8 cellular contexts compared by ENCODE assay signal in the genomic region with DNA sequence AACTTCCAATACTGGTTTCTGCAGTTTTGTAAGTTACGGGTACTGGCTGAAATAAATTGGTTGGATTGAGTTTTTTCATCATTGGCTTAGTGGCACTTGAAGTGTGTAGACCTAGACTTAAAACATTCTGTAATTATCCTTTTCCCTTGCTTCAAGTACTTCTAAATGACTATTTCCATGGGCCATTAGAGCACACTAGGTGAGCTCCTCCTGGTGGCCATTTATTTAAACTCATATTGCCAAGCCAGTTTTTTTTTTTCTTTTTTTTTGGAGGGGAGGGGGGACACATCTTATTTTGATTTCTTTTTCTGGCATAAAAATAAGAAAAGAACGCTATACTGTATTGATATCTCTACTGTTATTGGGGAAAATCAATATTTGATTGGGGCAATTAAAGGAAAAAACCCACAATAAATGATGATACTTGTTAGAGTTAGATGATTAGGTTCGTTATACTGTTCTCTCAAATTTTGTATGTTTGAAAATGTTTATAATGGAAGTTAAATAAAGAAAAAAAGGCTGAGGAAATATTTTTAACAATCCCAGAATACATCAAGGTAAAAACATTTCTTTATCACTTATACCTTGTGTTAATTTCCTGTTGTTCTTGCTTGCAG.
A peak's percentile ranks its signal among the peaks of the same experiment; 100 is the strongest.
DNase-seq lines count a peak whose midpoint lies in the region; ATAC-seq and TF ChIP-seq lines count a peak whose summit lies in the region.

No MANE protein-coding gene starts in this region.

- no peak overlapping the region for H4K5ac ChIP-seq in mesendoderm (ENCODE audit: low read length)

- DNase-seq in DMS153 (lab: John Stamatoyannopoulos, UW): peak; percentile 9
- peak; percentile 79 for DNase-seq in NCI-H82 (lab: John Stamatoyannopoulos, UW)
- DNase-seq in cerebellum (ENCODE audit: low spot score): peak; percentile 8
- DNase-seq in mesendoderm: peak; percentile 65
- no peak for DNase-seq in nucleus accumbens (lab: John Stamatoyannopoulos, UW)
- DNase-seq in activated CD4-positive, CD25-positive, alpha-beta regulatory T cell (lab: John Stamatoyannopoulos, UW): no peak

- H2BK15ac ChIP-seq in mesendoderm (replicated peaks; ENCODE audit: low read depth): no peak overlapping the region

- CTCF ChIA-PET in HEK293 (lab: Yijun Ruan, JAX): interaction anchor here (0.6 to 3.9 kb wide), 22 partner anchors 10 to 1189 kb away, joined by 3 to 11 read pairs (median 4); a partner anchor contains a TSS

- H3K27ac ChIP-seq in HEK293 (ENCODE audit: extremely low read depth, low read depth, low read length) (no peak overlapping the region), mesendoderm (ENCODE audit: low read depth, low read length) (no peak overlapping the region)

- H3K9ac ChIP-seq in mesendoderm (ENCODE audit: low read length): no peak overlapping the region

- ATAC-seq in GM21381 (IDR thresholded peaks at IDR 0.05; ENCODE audit: unreplicated experiment): no peak

- no peaks in the 10 kb centered on the region for H3K79me1 ChIP-seq in mesendoderm (ENCODE audit: low read length)

- H3K4me1 ChIP-seq in HEK293 (ENCODE audit: control insufficient read depth, insufficient read depth, low read length) (no peaks in the 10 kb centered on the region), mesendoderm (ENCODE audit: control insufficient read depth, low read depth, low read length) (no peaks in the 10 kb centered on the region)

- H3K9me3 ChIP-seq in HEK293 (ENCODE audit: control insufficient read depth, insufficient read depth, low read depth, low read length): no peaks in the 10 kb centered on the region

- H3K56ac ChIP-seq in mesendoderm (ENCODE audit: low read length): no peak overlapping the region

- H2BK120ac ChIP-seq in mesendoderm (ENCODE audit: low read depth, low read length): no peak overlapping the region

- no peak overlapping the region for H3K4ac ChIP-seq in mesendoderm (ENCODE audit: low read depth, low read length)

- whole genome bisulfite sequencing in mesendoderm (ENCODE audit: extremely low coverage, insufficient coverage, low lambda C conversion rate): 100% methylated on average over 1 of the region's 3 CpGs

- POLR2A ChIA-PET in HEK293 (lab: Yijun Ruan, JAX): no interaction called here

- TF ChIP-seq CTCF in HEK293 (tag by site-specific recombination; IDR thresholded peaks at IDR 0.05): peak; percentile 36; the same call in 1 of the 2 replicates

- H3K4me2 ChIP-seq in mesendoderm (ENCODE audit: low read length): no peak overlapping the region

- no peak overlapping the region for H3K18ac ChIP-seq in mesendoderm (ENCODE audit: low read length)

- no peaks in the 10 kb centered on the region for H3K79me2 ChIP-seq in mesendoderm (ENCODE audit: control insufficient read depth, insufficient read depth, low read length)

- H2AK5ac ChIP-seq in mesendoderm (ENCODE audit: low read length): no peak overlapping the region

- no peak overlapping the region for H2BK5ac ChIP-seq in mesendoderm (ENCODE audit: low read length)

- H3K4me3 ChIP-seq in HEK293 (ENCODE audit: low read depth, low read length) (no peak overlapping the region), mesendoderm (ENCODE audit: low read length) (no peak overlapping the region)

- H3K36me3 ChIP-seq in HEK293 (ENCODE audit: control insufficient read depth in 2 of 2, insufficient read depth in 1 of 2, low read length in 2 of 2): peaks cover 0 to 3% of the 10 kb centered on the region in 2 experiments; a peak in 2 of 3 replicates
- H3K36me3 ChIP-seq in mesendoderm (ENCODE audit: control insufficient read depth, insufficient read depth, low read length): no peaks in the 10 kb centered on the region

- H3K27me3 ChIP-seq in mesendoderm (ENCODE audit: insufficient read depth, low read length, poor library complexity): no peaks in the 10 kb centered on the region

- H4K8ac ChIP-seq in mesendoderm (ENCODE audit: low read depth, low read length): no peak overlapping the region

- H3K23ac ChIP-seq in mesendoderm (ENCODE audit: low read length): no peak overlapping the region

TF ChIP-seq in HEK293, 187 proteins besides CTCF, POLR2A, EP300 and RAD21 (continues in another document):
- TF ChIP-seq, protein P1, sequence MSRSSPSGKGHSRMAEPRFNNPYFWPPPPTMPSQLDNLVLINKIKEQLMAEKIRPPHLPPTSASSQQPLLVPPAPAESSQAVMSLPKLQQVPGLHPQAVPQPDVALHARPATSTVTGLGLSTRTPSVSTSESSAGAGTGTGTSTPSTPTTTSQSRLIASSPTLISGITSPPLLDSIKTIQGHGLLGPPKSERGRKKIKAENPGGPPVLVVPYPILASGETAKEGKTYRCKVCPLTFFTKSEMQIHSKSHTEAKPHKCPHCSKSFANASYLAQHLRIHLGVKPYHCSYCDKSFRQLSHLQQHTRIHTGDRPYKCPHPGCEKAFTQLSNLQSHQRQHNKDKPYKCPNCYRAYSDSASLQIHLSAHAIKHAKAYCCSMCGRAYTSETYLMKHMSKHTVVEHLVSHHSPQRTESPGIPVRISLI (tag by site-specific recombination; IDR thresholded peaks at IDR 0.05): peak; percentile 75
- TF ChIP-seq ZNF473 (tag by site-specific recombination; IDR thresholded peaks at IDR 0.05) (no peak), SCRT1 (tag by site-specific recombination; IDR thresholded peaks at IDR 0.05; ENCODE audit: borderline replicate concordance) (no peak), PRDM1 (tag by site-specific recombination; IDR thresholded peaks at IDR 0.05) (no peak), SP7 (tag by site-specific recombination; IDR thresholded peaks at IDR 0.05) (peak; percentile 14; the same call in 1 of the 2 replicates), ZBTB17 (tag by site-specific recombination; IDR thresholded peaks at IDR 0.05) (no peak), ZNF747 (tag by site-specific recombination; IDR thresholded peaks at IDR 0.05) (no peak), ZNF701 (tag by site-specific recombination; IDR thresholded peaks at IDR 0.05) (no peak), ZNF660 (tag by site-specific recombination; IDR thresholded peaks at IDR 0.05) (0 out of 2 replicates have a peak, but pooled peaks have one; percentile 30)
- TF ChIP-seq, protein P2, sequence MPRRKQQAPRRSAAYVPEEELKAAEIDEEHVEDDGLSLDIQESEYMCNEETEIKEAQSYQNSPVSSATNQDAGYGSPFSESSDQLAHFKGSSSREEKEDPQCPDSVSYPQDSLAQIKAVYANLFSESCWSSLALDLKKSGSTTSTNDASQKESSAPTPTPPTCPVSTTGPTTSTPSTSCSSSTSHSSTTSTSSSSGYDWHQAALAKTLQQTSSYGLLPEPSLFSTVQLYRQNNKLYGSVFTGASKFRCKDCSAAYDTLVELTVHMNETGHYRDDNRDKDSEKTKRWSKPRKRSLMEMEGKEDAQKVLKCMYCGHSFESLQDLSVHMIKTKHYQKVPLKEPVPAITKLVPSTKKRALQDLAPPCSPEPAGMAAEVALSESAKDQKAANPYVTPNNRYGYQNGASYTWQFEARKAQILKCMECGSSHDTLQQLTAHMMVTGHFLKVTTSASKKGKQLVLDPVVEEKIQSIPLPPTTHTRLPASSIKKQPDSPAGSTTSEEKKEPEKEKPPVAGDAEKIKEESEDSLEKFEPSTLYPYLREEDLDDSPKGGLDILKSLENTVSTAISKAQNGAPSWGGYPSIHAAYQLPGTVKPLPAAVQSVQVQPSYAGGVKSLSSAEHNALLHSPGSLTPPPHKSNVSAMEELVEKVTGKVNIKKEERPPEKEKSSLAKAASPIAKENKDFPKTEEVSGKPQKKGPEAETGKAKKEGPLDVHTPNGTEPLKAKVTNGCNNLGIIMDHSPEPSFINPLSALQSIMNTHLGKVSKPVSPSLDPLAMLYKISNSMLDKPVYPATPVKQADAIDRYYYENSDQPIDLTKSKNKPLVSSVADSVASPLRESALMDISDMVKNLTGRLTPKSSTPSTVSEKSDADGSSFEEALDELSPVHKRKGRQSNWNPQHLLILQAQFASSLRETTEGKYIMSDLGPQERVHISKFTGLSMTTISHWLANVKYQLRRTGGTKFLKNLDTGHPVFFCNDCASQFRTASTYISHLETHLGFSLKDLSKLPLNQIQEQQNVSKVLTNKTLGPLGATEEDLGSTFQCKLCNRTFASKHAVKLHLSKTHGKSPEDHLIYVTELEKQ (tag by site-specific recombination; IDR thresholded peaks at IDR 0.05; ENCODE audit: borderline replicate concordance): no peak
- TF ChIP-seq, protein P3, sequence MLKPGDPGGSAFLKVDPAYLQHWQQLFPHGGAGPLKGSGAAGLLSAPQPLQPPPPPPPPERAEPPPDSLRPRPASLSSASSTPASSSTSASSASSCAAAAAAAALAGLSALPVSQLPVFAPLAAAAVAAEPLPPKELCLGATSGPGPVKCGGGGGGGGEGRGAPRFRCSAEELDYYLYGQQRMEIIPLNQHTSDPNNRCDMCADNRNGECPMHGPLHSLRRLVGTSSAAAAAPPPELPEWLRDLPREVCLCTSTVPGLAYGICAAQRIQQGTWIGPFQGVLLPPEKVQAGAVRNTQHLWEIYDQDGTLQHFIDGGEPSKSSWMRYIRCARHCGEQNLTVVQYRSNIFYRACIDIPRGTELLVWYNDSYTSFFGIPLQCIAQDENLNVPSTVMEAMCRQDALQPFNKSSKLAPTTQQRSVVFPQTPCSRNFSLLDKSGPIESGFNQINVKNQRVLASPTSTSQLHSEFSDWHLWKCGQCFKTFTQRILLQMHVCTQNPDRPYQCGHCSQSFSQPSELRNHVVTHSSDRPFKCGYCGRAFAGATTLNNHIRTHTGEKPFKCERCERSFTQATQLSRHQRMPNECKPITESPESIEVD (tag by site-specific recombination; IDR thresholded peaks at IDR 0.05): peak; percentile 83
- TF ChIP-seq, protein P4, sequence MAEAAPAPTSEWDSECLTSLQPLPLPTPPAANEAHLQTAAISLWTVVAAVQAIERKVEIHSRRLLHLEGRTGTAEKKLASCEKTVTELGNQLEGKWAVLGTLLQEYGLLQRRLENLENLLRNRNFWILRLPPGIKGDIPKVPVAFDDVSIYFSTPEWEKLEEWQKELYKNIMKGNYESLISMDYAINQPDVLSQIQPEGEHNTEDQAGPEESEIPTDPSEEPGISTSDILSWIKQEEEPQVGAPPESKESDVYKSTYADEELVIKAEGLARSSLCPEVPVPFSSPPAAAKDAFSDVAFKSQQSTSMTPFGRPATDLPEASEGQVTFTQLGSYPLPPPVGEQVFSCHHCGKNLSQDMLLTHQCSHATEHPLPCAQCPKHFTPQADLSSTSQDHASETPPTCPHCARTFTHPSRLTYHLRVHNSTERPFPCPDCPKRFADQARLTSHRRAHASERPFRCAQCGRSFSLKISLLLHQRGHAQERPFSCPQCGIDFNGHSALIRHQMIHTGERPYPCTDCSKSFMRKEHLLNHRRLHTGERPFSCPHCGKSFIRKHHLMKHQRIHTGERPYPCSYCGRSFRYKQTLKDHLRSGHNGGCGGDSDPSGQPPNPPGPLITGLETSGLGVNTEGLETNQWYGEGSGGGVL (tag by site-specific recombination; IDR thresholded peaks at IDR 0.05): no peak

Comparison
In these comparisons a context has a peak if more than half of its experiments do, and no peak if none do; other contexts are left out.
1. DNase-seq: peak in DMS153 (single experiment), NCI-H82 (single experiment), cerebellum (single experiment) and mesendoderm (single experiment); none in nucleus accumbens (0 of 56) and activated CD4-positive, CD25-positive, alpha-beta regulatory T cell (0 of 4).